In the genomic region with DNA sequence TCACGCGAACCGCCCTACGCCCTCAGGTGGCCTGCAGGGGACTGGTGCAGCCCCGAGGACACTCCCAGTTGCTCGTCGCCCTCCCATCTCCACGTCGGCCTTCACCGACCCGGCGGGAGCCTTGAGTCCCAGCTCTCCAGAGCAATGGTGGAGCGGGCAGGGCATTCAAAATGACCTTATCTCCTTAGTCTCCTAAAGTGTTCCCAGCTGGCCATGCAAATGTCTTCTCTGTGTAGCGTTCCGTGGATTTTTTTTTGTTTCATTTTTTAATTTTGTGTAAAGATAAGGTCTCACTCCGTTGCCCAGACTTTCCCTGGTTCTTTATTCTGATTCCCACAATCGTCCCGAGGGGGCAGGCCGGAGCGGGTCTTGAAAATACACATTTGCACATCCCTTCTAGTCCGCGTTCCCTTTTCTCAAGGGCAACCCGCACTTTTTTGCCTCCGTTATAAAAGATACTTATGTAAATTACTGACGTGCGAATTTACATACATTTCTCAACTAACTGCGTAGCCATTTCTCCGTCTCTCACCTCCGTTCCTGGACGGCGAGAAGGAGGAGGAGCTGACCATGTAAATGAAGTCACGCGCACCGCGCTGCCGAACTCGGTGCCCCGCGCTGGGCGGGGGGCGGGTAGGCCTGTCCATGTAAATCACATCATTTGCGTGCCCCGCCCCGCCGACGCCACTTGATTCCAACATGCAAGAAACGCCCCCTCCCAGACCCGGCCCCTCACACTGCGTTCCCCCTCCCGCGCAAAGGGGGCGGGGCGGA, we compare ENCODE assay signal across 8 cellular contexts. TPM values are rescaled to one million over a fixed set of nuclear protein-coding genes. Genes with fewer than 3 reads are reported as not detected.
A peak's percentile ranks its signal among the peaks of the same experiment; 100 is the strongest.
DNase-seq lines count a peak whose midpoint lies in the region; ATAC-seq, FAIRE-seq and TF ChIP-seq lines count a peak whose summit lies in the region.

No MANE protein-coding gene starts in this region.

- no peaks in the 10 kb centered on the region for H3K27me3 ChIP-seq in CD4-positive, CD25-positive, alpha-beta regulatory T cell (ENCODE audit: control insufficient read depth, insufficient read depth, low read length)
- H3K27me3 ChIP-seq in HepG2 (ENCODE audit: control insufficient read depth in 1 of 2, insufficient read depth in 2 of 2, low read length in 2 of 2): no peaks in the 10 kb centered on the region; a peak in 1 of 5 replicates

- peak; percentile 83 for TF ChIP-seq RAD21 in HepG2 (CRISPR knock-in tag; IDR thresholded peaks at IDR 0.05)

- TF ChIP-seq POLR2A in HepG2 (IDR thresholded peaks at IDR 0.05; ENCODE audit: insufficient read depth in 1 of 2, low read depth in 2 of 2, low read length in 2 of 2): peak; percentile 67 to 94

- peak overlapping the region; percentile 88 to 96 (median 91) for H3K4me3 Mint-ChIP-seq in CD4-positive, CD25-positive, alpha-beta regulatory T cell

- peak; percentile 89 for TF ChIP-seq CTCF in HepG2 (CRISPR knock-in tag; IDR thresholded peaks at IDR 0.05)

- WGBS in HepG2 (ENCODE audit: low lambda C conversion rate): under 1% methylated on average over 42 of the region's 53 CpGs

- H3K27ac Mint-ChIP-seq in CD4-positive, CD25-positive, alpha-beta regulatory T cell: peak overlapping the region; percentile 96 to 100 (median 100)

- peak; percentile 100 for DNase-seq in CD4-positive, CD25-positive, alpha-beta regulatory T cell
- peak; percentile 100 for DNase-seq in NCI-H69 (lab: John Stamatoyannopoulos, UW)
- peak; percentile 100 for DNase-seq in activated CD4-positive, alpha-beta T cell treated with anti-CD3 and anti-CD28 coated beads, Interleukin-2, amount 50 U/mL, for 1 hour
- DNase-seq in dermis blood vessel endothelial cell: peak; percentile 100
- DNase-seq in HepG2 (ENCODE audit: low spot score): peak; percentile 99
- DNase-seq in stimulated activated CD4-positive, alpha-beta T cell treated with anti-CD3 and anti-CD28 coated beads, Interleukin-2, amount 100 ng/mL, for 48 hours: peak; percentile 53 to 100

- no peaks in the 10 kb centered on the region for H3K9me3 ChIP-seq in CD4-positive, CD25-positive, alpha-beta regulatory T cell (ENCODE audit: control insufficient read depth in 2 of 2, low read length in 2 of 2)
- no peaks in the 10 kb centered on the region for H3K9me3 ChIP-seq in HepG2 (ENCODE audit: low read length)

- ATAC-seq in CD4-positive, CD25-positive, alpha-beta regulatory T cell (ENCODE audit: low read depth in 2 of 2): peak; percentile 32 to 78
- peak; percentile 77 for ATAC-seq in GM19372 (IDR thresholded peaks at IDR 0.05; ENCODE audit: low read depth, unreplicated experiment)
- peak; percentile 58 for ATAC-seq in HG03558 (IDR thresholded peaks at IDR 0.05; ENCODE audit: extremely low read depth, unreplicated experiment)
- ATAC-seq in HepG2: peak; percentile 92

- POLR2A ChIA-PET in HepG2 (lab: Yijun Ruan, JAX): interaction anchor here (0.6 to 3.5 kb wide), 15 partner anchors 9 to 373 kb away, joined by 3 to 67 read pairs (median 4); a partner anchor contains a TSS

- TF ChIP-seq EP300 in HepG2 (IDR thresholded peaks at IDR 0.05; ENCODE audit: low read depth in 2 of 2, low read length in 2 of 2): no peak
- no peak for TF ChIP-seq EP300 in HepG2 (CRISPR knock-in tag; IDR thresholded peaks at IDR 0.05; ENCODE audit: borderline replicate concordance)

- H2AFZ ChIP-seq in HepG2 (ENCODE audit: low read length): peak overlapping the region; percentile 60

- H3K4me1 Mint-ChIP-seq in CD4-positive, CD25-positive, alpha-beta regulatory T cell: peaks cover 5 to 51% (median 25%) of the 10 kb centered on the region in 4 donors

- H3K4me2 ChIP-seq in HepG2 (ENCODE audit: low read depth, low read length): peak overlapping the region; percentile 85

- H3K27me3 Mint-ChIP-seq in CD4-positive, CD25-positive, alpha-beta regulatory T cell: no peaks in the 10 kb centered on the region

- H3K4me3 ChIP-seq in CD4-positive, CD25-positive, alpha-beta regulatory T cell (ENCODE audit: low read depth, low read length): peak overlapping the region; percentile 90
- peak overlapping the region; percentile 59 to 93 (median 65) for H3K4me3 ChIP-seq in HepG2 (replicated peaks in 1 of 3; ENCODE audit: insufficient read depth in 1 of 3, low read depth in 2 of 3, low read length in 3 of 3)

- peak overlapping the region; percentile 84 for H3K9ac ChIP-seq in HepG2 (ENCODE audit: insufficient read depth, low read depth, low read length)

- peaks cover 13% of the 10 kb centered on the region for H3K36me3 Mint-ChIP-seq in CD4-positive, CD25-positive, alpha-beta regulatory T cell

- CTCF ChIA-PET in HepG2 (lab: Yijun Ruan, JAX; ENCODE audit: low intra/inter-chr PET ratio, low total read pairs): interaction anchor here (1.1 to 1.6 kb wide), 2 partner anchors 8 to 135 kb away, joined by 3 to 4 read pairs; no protein-coding TSS in a partner anchor

- FAIRE-seq in HepG2 (lab: Jason Lieb, UNC): peak; percentile 95

- H3K36me3 ChIP-seq in CD4-positive, CD25-positive, alpha-beta regulatory T cell (ENCODE audit: control insufficient read depth, insufficient read depth, low read length): peaks cover 5% of the 10 kb centered on the region
- peaks cover 3 to 4% of the 10 kb centered on the region in 2 experiments; a peak in 2 of 5 replicates for H3K36me3 ChIP-seq in HepG2 (replicated peaks in 1 of 2; ENCODE audit: control insufficient read depth in 1 of 2, insufficient read depth in 2 of 2, low read length in 2 of 2)

- peak overlapping the region; percentile 96 for H3K27ac ChIP-seq in CD4-positive, CD25-positive, alpha-beta regulatory T cell (ENCODE audit: insufficient read depth, low read length, poor library complexity, severe bottlenecking)
- peak overlapping the region; percentile 98 for H3K27ac ChIP-seq in HepG2 (ENCODE audit: extremely low read length, insufficient read depth, low read length)

- H3K79me2 ChIP-seq in HepG2 (ENCODE audit: insufficient read depth, low read length): peaks cover 25% of the 10 kb centered on the region

- in situ Hi-C loops in HepG2 (cut with HindIII; ENCODE audit: extremely low pct_ligation_motif_present, low pct_unique_long_range_greater_than_20kb): no loop called here

- H3K4me1 ChIP-seq in CD4-positive, CD25-positive, alpha-beta regulatory T cell (ENCODE audit: control insufficient read depth, insufficient read depth, low read length, poor library complexity, severe bottlenecking): peaks cover 49% of the 10 kb centered on the region
- peaks cover 49% of the 10 kb centered on the region for H3K4me1 ChIP-seq in HepG2 (ENCODE audit: insufficient read depth, low read length)

- H3K9me3 Mint-ChIP-seq in CD4-positive, CD25-positive, alpha-beta regulatory T cell: no peaks in the 10 kb centered on the region

- intact Hi-C loops in HepG2 (cut with micrococcal nuclease; ENCODE audit: unreplicated experiment): loop anchor here (1.0 kb wide), 2 partner anchors 20 to 47 kb away; a partner anchor contains a TSS

- no peaks in the 10 kb centered on the region for H4K20me1 ChIP-seq in HepG2 (ENCODE audit: insufficient read depth, low read length)

- TSS peak; percentile 97 for BruUV-seq in HepG2 (replicated peaks; lab: Mats Ljungman, UMichigan)

RNA-seq across cellular contexts. Expression of a gene that starts 0.6 kb away (rescaled TPM):
- 135 TPM for total RNA-seq in CD4-positive, CD25-positive, alpha-beta regulatory T cell
- 100 to 1,000 TPM; 159 to 191 (median 177) TPM for polyA plus RNA-seq in CD4-positive, CD25-positive, alpha-beta regulatory T cell
- total RNA-seq in dermis blood vessel endothelial cell (159 and 197 TPM in 2 replicates), HepG2 (2016; rRNA removed; fragmentation: Illumina TruSeq; extraction: Trizol) (32.4 and 40.8 TPM in 2 replicates)
- 19.0 and 19.4 TPM in 2 replicates for total RNA-seq in HepG2 (2016; cell fraction: cytosol; rRNA removed; fragmentation: Illumina TruSeq; extraction: Trizol; ENCODE audit: low read depth)
- total RNA-seq in HepG2 (2016; cell fraction: insoluble cytoplasmic fraction; rRNA removed; fragmentation: Illumina TruSeq; extraction: Trizol): 37.6 and 41.3 TPM in 2 replicates
- total RNA-seq in HepG2 (2016; cell fraction: membrane; rRNA removed; fragmentation: Illumina TruSeq; extraction: Trizol): 39.4 and 40.9 TPM in 2 replicates
- total RNA-seq in HepG2 (2016; cell fraction: nucleus; rRNA removed; fragmentation: Illumina TruSeq; extraction: Trizol): 27.3 and 29.2 TPM in 2 replicates
- 16.5 and 25.4 TPM in 2 replicates for polyA plus RNA-seq in HepG2 (2011; rRNA removed)
- polyA plus RNA-seq in HepG2 (2011; cell fraction: cytosol; rRNA removed): 16.4 and 23.8 TPM in 2 replicates
- polyA plus RNA-seq in HepG2 (2011; cell fraction: nucleus; rRNA removed): 38.7 and 44.6 TPM in 2 replicates
- polyA plus RNA-seq in HepG2 (2012): 14.0 and 22.0 TPM in 2 replicates
- 13.6 and 14.2 TPM in 2 replicates for polyA plus RNA-seq in HepG2 (2016; cell fraction: cytosol; fragmentation: Illumina TruSeq; extraction: Trizol; ENCODE audit: low read depth)
- polyA plus RNA-seq in HepG2 (2016; cell fraction: insoluble cytoplasmic fraction; fragmentation: Illumina TruSeq; extraction: Trizol; ENCODE audit: low read depth): 31.3 and 33.0 TPM in 2 replicates
- 24.9 and 27.6 TPM in 2 replicates for polyA plus RNA-seq in HepG2 (2016; cell fraction: membrane; fragmentation: Illumina TruSeq; extraction: Trizol; ENCODE audit: low read depth)
- 40.6 and 43.6 TPM in 2 replicates for polyA plus RNA-seq in HepG2 (2016; cell fraction: nucleus; fragmentation: Illumina TruSeq; extraction: Trizol; ENCODE audit: insufficient read depth, low read depth)
- polyA minus RNA-seq in HepG2 (2011; rRNA and poly(A)+ RNA removed; ENCODE audit: low replicate concordance): 38.0 and 66.8 TPM in 2 replicates
- 9.9 and 12.8 TPM in 2 replicates for polyA minus RNA-seq in HepG2 (2011; cell fraction: cytosol; rRNA and poly(A)+ RNA removed)
- polyA minus RNA-seq in HepG2 (2011; cell fraction: nucleus; rRNA and poly(A)+ RNA removed): 16.5 and 19.2 TPM in 2 replicates

RNA-seq across cellular contexts. Expression of a gene that starts 20.4 kb away (rescaled TPM):
- total RNA-seq in CD4-positive, CD25-positive, alpha-beta regulatory T cell: 62.2 TPM
- polyA plus RNA-seq in CD4-positive, CD25-positive, alpha-beta regulatory T cell: 10 to 100 TPM; 72.8 to 89.3 (median 80.1) TPM
- total RNA-seq in dermis blood vessel endothelial cell (15.6 and 21.3 TPM in 2 replicates), HepG2 (2016; rRNA removed; fragmentation: Illumina TruSeq; extraction: Trizol) (2.2 and 3.3 TPM in 2 replicates)
- total RNA-seq in HepG2 (2016; cell fraction: cytosol; rRNA removed; fragmentation: Illumina TruSeq; extraction: Trizol; ENCODE audit: low read depth): 1.3 and 2.3 TPM in 2 replicates
- 2.1 and 3.5 TPM in 2 replicates for total RNA-seq in HepG2 (2016; cell fraction: insoluble cytoplasmic fraction; rRNA removed; fragmentation: Illumina TruSeq; extraction: Trizol)
- total RNA-seq in HepG2 (2016; cell fraction: membrane; rRNA removed; fragmentation: Illumina TruSeq; extraction: Trizol): 2.2 and 2.4 TPM in 2 replicates
- total RNA-seq in HepG2 (2016; cell fraction: nucleus; rRNA removed; fragmentation: Illumina TruSeq; extraction: Trizol): 3.3 and 4.5 TPM in 2 replicates
- 5.4 and 6.1 TPM in 2 replicates for polyA plus RNA-seq in HepG2 (2011; rRNA removed)
- 8.5 and 11.8 TPM in 2 replicates for polyA plus RNA-seq in HepG2 (2011; cell fraction: cytosol; rRNA removed)
- polyA plus RNA-seq in HepG2 (2011; cell fraction: nucleus; rRNA removed): 11.9 and 12.0 TPM in 2 replicates
- 4.2 and 5.6 TPM in 2 replicates for polyA plus RNA-seq in HepG2 (2012)
- 3.1 and 4.5 TPM in 2 replicates for polyA plus RNA-seq in HepG2 (2016; cell fraction: cytosol; fragmentation: Illumina TruSeq; extraction: Trizol; ENCODE audit: low read depth)
- polyA plus RNA-seq in HepG2 (2016; cell fraction: insoluble cytoplasmic fraction; fragmentation: Illumina TruSeq; extraction: Trizol; ENCODE audit: low read depth): 3.4 and 4.4 TPM in 2 replicates
- 3.8 and 3.9 TPM in 2 replicates for polyA plus RNA-seq in HepG2 (2016; cell fraction: membrane; fragmentation: Illumina TruSeq; extraction: Trizol; ENCODE audit: low read depth)
- polyA plus RNA-seq in HepG2 (2016; cell fraction: nucleus; fragmentation: Illumina TruSeq; extraction: Trizol; ENCODE audit: insufficient read depth, low read depth): 13.8 and 16.0 TPM in 2 replicates
- polyA minus RNA-seq in HepG2 (2011; rRNA and poly(A)+ RNA removed; ENCODE audit: low replicate concordance): 2.7 and 3.9 TPM in 2 replicates
- polyA minus RNA-seq in HepG2 (2011; cell fraction: cytosol; rRNA and poly(A)+ RNA removed): 1.9 and 3.3 TPM in 2 replicates
- 1.9 and 2.2 TPM in 2 replicates for polyA minus RNA-seq in HepG2 (2011; cell fraction: nucleus; rRNA and poly(A)+ RNA removed)

RNA-seq across cellular contexts. Expression of a gene that starts 23.1 kb away (rescaled TPM):
- not detected for total RNA-seq in CD4-positive, CD25-positive, alpha-beta regulatory T cell
- polyA plus RNA-seq in CD4-positive, CD25-positive, alpha-beta regulatory T cell: not detected
- total RNA-seq in dermis blood vessel endothelial cell (0.68 TPM in 1 of 2 replicates, not detected in the other), HepG2 (2016; rRNA removed; fragmentation: Illumina TruSeq; extraction: Trizol) (not detected in 2 replicates)
- not detected in 2 replicates for total RNA-seq in HepG2 (2016; cell fraction: cytosol; rRNA removed; fragmentation: Illumina TruSeq; extraction: Trizol; ENCODE audit: low read depth)
- not detected in 2 replicates for total RNA-seq in HepG2 (2016; cell fraction: insoluble cytoplasmic fraction; rRNA removed; fragmentation: Illumina TruSeq; extraction: Trizol)
- not detected in 2 replicates for total RNA-seq in HepG2 (2016; cell fraction: membrane; rRNA removed; fragmentation: Illumina TruSeq; extraction: Trizol)
- total RNA-seq in HepG2 (2016; cell fraction: nucleus; rRNA removed; fragmentation: Illumina TruSeq; extraction: Trizol): not detected in 2 replicates
- polyA plus RNA-seq in HepG2 (2011; rRNA removed): 0.61 and 2.5 TPM in 2 replicates
- polyA plus RNA-seq in HepG2 (2011; cell fraction: cytosol; rRNA removed): 0.25 TPM in 1 of 2 replicates, not detected in the other
- polyA plus RNA-seq in HepG2 (2011; cell fraction: nucleus; rRNA removed): 1.1 and 5.8 TPM in 2 replicates
- 1.5 and 1.6 TPM in 2 replicates for polyA plus RNA-seq in HepG2 (2012)
- polyA plus RNA-seq in HepG2 (2016; cell fraction: cytosol; fragmentation: Illumina TruSeq; extraction: Trizol; ENCODE audit: low read depth): not detected in 2 replicates
- polyA plus RNA-seq in HepG2 (2016; cell fraction: insoluble cytoplasmic fraction; fragmentation: Illumina TruSeq; extraction: Trizol; ENCODE audit: low read depth): not detected in 2 replicates
- polyA plus RNA-seq in HepG2 (2016; cell fraction: membrane; fragmentation: Illumina TruSeq; extraction: Trizol; ENCODE audit: low read depth): not detected in 2 replicates
- polyA plus RNA-seq in HepG2 (2016; cell fraction: nucleus; fragmentation: Illumina TruSeq; extraction: Trizol; ENCODE audit: insufficient read depth, low read depth): not detected in 2 replicates
- 1.6 TPM in 1 of 2 replicates, not detected in the other for polyA minus RNA-seq in HepG2 (2011; rRNA and poly(A)+ RNA removed; ENCODE audit: low replicate concordance)
- not detected in 2 replicates for polyA minus RNA-seq in HepG2 (2011; cell fraction: cytosol; rRNA and poly(A)+ RNA removed)
- polyA minus RNA-seq in HepG2 (2011; cell fraction: nucleus; rRNA and poly(A)+ RNA removed): 1.7 and 4.5 TPM in 2 replicates

RNA-seq across cellular contexts. Expression of a gene that starts 47.4 kb away (rescaled TPM):
- 78.6 TPM for total RNA-seq in CD4-positive, CD25-positive, alpha-beta regulatory T cell
- polyA plus RNA-seq in CD4-positive, CD25-positive, alpha-beta regulatory T cell: 10 to 100 TPM; 36.3 to 45.7 (median 40.5) TPM
- 22.1 and 45.8 TPM in 2 replicates for total RNA-seq in dermis blood vessel endothelial cell
- 55.6 and 59.6 TPM in 2 replicates for total RNA-seq in HepG2 (2016; rRNA removed; fragmentation: Illumina TruSeq; extraction: Trizol)
- 30.9 and 37.5 TPM in 2 replicates for total RNA-seq in HepG2 (2016; cell fraction: cytosol; rRNA removed; fragmentation: Illumina TruSeq; extraction: Trizol; ENCODE audit: low read depth)
- 43.3 and 60.9 TPM in 2 replicates for total RNA-seq in HepG2 (2016; cell fraction: insoluble cytoplasmic fraction; rRNA removed; fragmentation: Illumina TruSeq; extraction: Trizol)
- 30.2 and 35.2 TPM in 2 replicates for total RNA-seq in HepG2 (2016; cell fraction: membrane; rRNA removed; fragmentation: Illumina TruSeq; extraction: Trizol)
- 40.9 and 42.9 TPM in 2 replicates for total RNA-seq in HepG2 (2016; cell fraction: nucleus; rRNA removed; fragmentation: Illumina TruSeq; extraction: Trizol)
- polyA plus RNA-seq in HepG2 (2011; rRNA removed): 111 and 162 TPM in 2 replicates
- 36.8 and 67.8 TPM in 2 replicates for polyA plus RNA-seq in HepG2 (2011; cell fraction: cytosol; rRNA removed)
- polyA plus RNA-seq in HepG2 (2011; cell fraction: nucleus; rRNA removed): 112 and 136 TPM in 2 replicates
- polyA plus RNA-seq in HepG2 (2012): 55.3 and 58.7 TPM in 2 replicates
- 31.4 and 37.9 TPM in 2 replicates for polyA plus RNA-seq in HepG2 (2016; cell fraction: cytosol; fragmentation: Illumina TruSeq; extraction: Trizol; ENCODE audit: low read depth)
- 87.1 and 104 TPM in 2 replicates for polyA plus RNA-seq in HepG2 (2016; cell fraction: insoluble cytoplasmic fraction; fragmentation: Illumina TruSeq; extraction: Trizol; ENCODE audit: low read depth)
- 41.6 and 53.2 TPM in 2 replicates for polyA plus RNA-seq in HepG2 (2016; cell fraction: membrane; fragmentation: Illumina TruSeq; extraction: Trizol; ENCODE audit: low read depth)
- polyA plus RNA-seq in HepG2 (2016; cell fraction: nucleus; fragmentation: Illumina TruSeq; extraction: Trizol; ENCODE audit: insufficient read depth, low read depth): 106 and 112 TPM in 2 replicates
- 182 and 255 TPM in 2 replicates for polyA minus RNA-seq in HepG2 (2011; rRNA and poly(A)+ RNA removed; ENCODE audit: low replicate concordance)
- polyA minus RNA-seq in HepG2 (2011; cell fraction: cytosol; rRNA and poly(A)+ RNA removed): 80.0 and 106 TPM in 2 replicates
- 49.1 and 73.4 TPM in 2 replicates for polyA minus RNA-seq in HepG2 (2011; cell fraction: nucleus; rRNA and poly(A)+ RNA removed)

RNA-seq across cellular contexts. Expression of a gene that starts 48.1 kb away (rescaled TPM):
- total RNA-seq in CD4-positive, CD25-positive, alpha-beta regulatory T cell: 5.5 TPM
- 1 to 10 TPM; 2.1 to 3.2 (median 2.6) TPM for polyA plus RNA-seq in CD4-positive, CD25-positive, alpha-beta regulatory T cell
- total RNA-seq in dermis blood vessel endothelial cell (1.0 and 2.0 TPM in 2 replicates), HepG2 (2016; rRNA removed; fragmentation: Illumina TruSeq; extraction: Trizol) (2.2 and 3.9 TPM in 2 replicates)
- total RNA-seq in HepG2 (2016; cell fraction: cytosol; rRNA removed; fragmentation: Illumina TruSeq; extraction: Trizol; ENCODE audit: low read depth): 2.1 and 5.1 TPM in 2 replicates
- total RNA-seq in HepG2 (2016; cell fraction: insoluble cytoplasmic fraction; rRNA removed; fragmentation: Illumina TruSeq; extraction: Trizol): 2.2 and 3.3 TPM in 2 replicates
- total RNA-seq in HepG2 (2016; cell fraction: membrane; rRNA removed; fragmentation: Illumina TruSeq; extraction: Trizol): 4.4 and 4.8 TPM in 2 replicates
- total RNA-seq in HepG2 (2016; cell fraction: nucleus; rRNA removed; fragmentation: Illumina TruSeq; extraction: Trizol): 3.9 and 4.4 TPM in 2 replicates
- 7.9 and 11.3 TPM in 2 replicates for polyA plus RNA-seq in HepG2 (2011; rRNA removed)
- 4.7 and 5.7 TPM in 2 replicates for polyA plus RNA-seq in HepG2 (2011; cell fraction: cytosol; rRNA removed)
- 30.8 and 31.7 TPM in 2 replicates for polyA plus RNA-seq in HepG2 (2011; cell fraction: nucleus; rRNA removed)
- polyA plus RNA-seq in HepG2 (2012): 13.1 and 16.5 TPM in 2 replicates
- polyA plus RNA-seq in HepG2 (2016; cell fraction: cytosol; fragmentation: Illumina TruSeq; extraction: Trizol; ENCODE audit: low read depth): 4.5 and 4.7 TPM in 2 replicates
- polyA plus RNA-seq in HepG2 (2016; cell fraction: insoluble cytoplasmic fraction; fragmentation: Illumina TruSeq; extraction: Trizol; ENCODE audit: low read depth): 10.5 and 13.7 TPM in 2 replicates
- polyA plus RNA-seq in HepG2 (2016; cell fraction: membrane; fragmentation: Illumina TruSeq; extraction: Trizol; ENCODE audit: low read depth): 12.4 and 14.6 TPM in 2 replicates
- polyA plus RNA-seq in HepG2 (2016; cell fraction: nucleus; fragmentation: Illumina TruSeq; extraction: Trizol; ENCODE audit: insufficient read depth, low read depth): 46.1 and 49.5 TPM in 2 replicates
- 11.2 and 11.8 TPM in 2 replicates for polyA minus RNA-seq in HepG2 (2011; rRNA and poly(A)+ RNA removed; ENCODE audit: low replicate concordance)
- 8.1 and 9.0 TPM in 2 replicates for polyA minus RNA-seq in HepG2 (2011; cell fraction: cytosol; rRNA and poly(A)+ RNA removed)
- polyA minus RNA-seq in HepG2 (2011; cell fraction: nucleus; rRNA and poly(A)+ RNA removed): 5.2 and 5.3 TPM in 2 replicates

Comparison
In these comparisons a context has a peak if more than half of its experiments do, and no peak if none do; other contexts are left out.
1. Peak in every context shown above with its lines: DNase-seq, ATAC-seq, H3K4me3 ChIP-seq and H3K27ac ChIP-seq.